ENCODE assay signal across 12 cellular contexts in the genomic region with DNA sequence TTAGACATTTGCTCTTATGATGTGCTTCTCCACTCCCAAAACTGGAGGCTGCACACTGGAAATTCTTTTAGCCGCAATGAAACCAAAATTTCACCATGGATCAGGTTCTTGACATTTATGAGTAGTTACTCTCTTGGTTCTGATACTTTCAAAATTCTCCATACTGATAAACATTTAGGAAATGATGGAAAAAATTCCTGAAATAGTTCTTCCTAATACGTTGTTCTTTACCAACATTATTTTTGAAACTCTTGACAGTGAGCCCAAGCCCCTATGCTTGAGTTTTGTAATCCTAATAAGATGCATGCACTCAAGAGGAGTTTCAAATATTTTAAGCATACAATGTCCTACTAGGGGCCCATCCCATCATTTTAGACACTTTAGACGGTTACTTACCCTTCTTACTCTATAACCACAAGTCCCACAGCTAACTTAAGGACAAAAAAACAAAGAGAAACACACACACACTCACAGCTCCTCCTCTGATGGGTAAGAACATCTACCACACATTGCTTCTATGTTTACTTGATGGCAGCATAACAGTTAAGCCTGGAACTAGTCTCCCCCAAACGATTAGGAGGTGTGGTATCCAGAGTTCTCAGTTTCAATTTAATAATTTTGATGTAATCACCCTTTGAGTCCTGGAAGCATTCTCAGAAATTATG. TPM values are rescaled to one million over a fixed set of nuclear protein-coding genes. Genes with fewer than 3 reads are reported as not detected.
A peak's percentile ranks its signal among the peaks of the same experiment; 100 is the strongest.
DNase-seq lines count a peak whose midpoint lies in the region; ATAC-seq and TF ChIP-seq lines count a peak whose summit lies in the region.
"Had no signal": no experiment of that assay in that cellular context is flagged by ENCODE, and none has a peak within 500 bp of the region (broad histone marks: within the 10 kb centered on the region; RNA-seq: fewer than 3 reads in every experiment).

No MANE protein-coding gene starts in this region.

- H3K36me3 ChIP-seq in CD8-positive, alpha-beta T cell (ENCODE audit: insufficient read depth, low read length): peaks cover 5% of the 10 kb centered on the region
- peaks cover 2 to 36% (median 7%) of the 10 kb centered on the region in 4 donors for H3K36me3 ChIP-seq in sigmoid colon

- CTCF ChIA-PET in CD8-positive, alpha-beta T cell (lab: Charles Lee): interaction anchor here (0.6 to 3.1 kb wide), 5 partner anchors 12 to 125 kb away, joined by 3 to 16 read pairs (median 3); no protein-coding TSS in a partner anchor

- POLR2A ChIA-PET in CD8-positive, alpha-beta T cell (lab: Charles Lee): interaction anchor here (0.6 kb wide), 1 partner anchor 17 kb away, joined by 3 read pairs; no protein-coding TSS in a partner anchor

- TF ChIP-seq POLR2A in sigmoid colon (IDR thresholded peaks at IDR 0.05): no peak

- no peak for DNase-seq in CD8-positive, alpha-beta T cell
- DNase-seq in NCI-H226: peak; percentile 24
- DNase-seq in fibroblast of the aortic adventitia (ENCODE audit: low read depth): peak; percentile 65
- DNase-seq in sigmoid colon: no peak
- DNase-seq in DMS153 (lab: John Stamatoyannopoulos, UW): no peak
- no peak for DNase-seq in OCI-M2 (lab: John Stamatoyannopoulos, UW; ENCODE audit: unreplicated experiment)
- no peak for DNase-seq in glomerular visceral epithelial cell (ENCODE audit: extremely low spot score)
- DNase-seq: activated naive CD4-positive, alpha-beta T cell treated with Interleukin-2 at 50 U/mL for 16 hours; NCI-H187; small intestine; WERI-Rb-1 had no signal

- peaks cover 74% of the 10 kb centered on the region for H3K4me1 Mint-ChIP-seq in CD8-positive, alpha-beta T cell (ENCODE audit: low read depth)

- 45 to 54% methylated on average over 4 of the region's 4 CpGs for WGBS in sigmoid colon, 2 donors

- H3K9me3 ChIP-seq in CD8-positive, alpha-beta T cell (ENCODE audit: low read length): no peaks in the 10 kb centered on the region
- H3K9me3 ChIP-seq in sigmoid colon: no peaks in the 10 kb centered on the region

- no peak overlapping the region for H3K27ac ChIP-seq in CD8-positive, alpha-beta T cell (ENCODE audit: low read depth, low read length)
- H3K27ac ChIP-seq in sigmoid colon: peak overlapping the region; percentile 95 to 99 (median 97)
- H3K27ac ChIP-seq: WERI-Rb-1 had no signal

- intact Hi-C loops in CD8-positive, alpha-beta T cell (cut with DNase I, micrococcal nuclease): no loop called here
- intact Hi-C loops in sigmoid colon (cut with DNase I): no loop called here

- no peak overlapping the region for H3K4me3 ChIP-seq in CD8-positive, alpha-beta T cell (ENCODE audit: low read depth, low read length)
- H3K4me3 ChIP-seq in fibroblast of the aortic adventitia (ENCODE audit: low read depth, low read length): no peak overlapping the region
- peak overlapping the region in 2 of 4 donors; percentile 82 to 89 for H3K4me3 ChIP-seq in sigmoid colon

- no peak for TF ChIP-seq CTCF in CD8-positive, alpha-beta T cell (IDR thresholded peaks at IDR 0.05)
- no peak for TF ChIP-seq CTCF in fibroblast of the aortic adventitia (IDR thresholded peaks at IDR 0.05; ENCODE audit: insufficient read depth, low read length)
- no peak for TF ChIP-seq CTCF in sigmoid colon (IDR thresholded peaks at IDR 0.05)

- H3K9me3 Mint-ChIP-seq in CD8-positive, alpha-beta T cell: no peaks in the 10 kb centered on the region

- H3K4me3 Mint-ChIP-seq in CD8-positive, alpha-beta T cell: peak overlapping the region; percentile 4

- no peak for ATAC-seq in CD8-positive, alpha-beta T cell
- ATAC-seq in HG02970 (IDR thresholded peaks at IDR 0.05; ENCODE audit: low FRiP score, unreplicated experiment): no peak

- peak overlapping the region; percentile 4 for H3K27ac Mint-ChIP-seq in CD8-positive, alpha-beta T cell

- H3K27me3 Mint-ChIP-seq in CD8-positive, alpha-beta T cell (ENCODE audit: low read depth): no peaks in the 10 kb centered on the region

- no peaks in the 10 kb centered on the region for H3K27me3 ChIP-seq in CD8-positive, alpha-beta T cell (ENCODE audit: insufficient read depth, low read length)
- no peaks in the 10 kb centered on the region for H3K27me3 ChIP-seq in sigmoid colon

- peaks cover 51% of the 10 kb centered on the region for H3K36me3 Mint-ChIP-seq in CD8-positive, alpha-beta T cell

- TF ChIP-seq EP300 in sigmoid colon (IDR thresholded peaks at IDR 0.05): no peak

- H3K4me1 ChIP-seq in CD8-positive, alpha-beta T cell (ENCODE audit: insufficient read depth, low read length): peaks cover 59% of the 10 kb centered on the region
- H3K4me1 ChIP-seq in sigmoid colon: peaks cover 0 to 75% (median 62%) of the 10 kb centered on the region in 4 donors

RNA-seq across cellular contexts. Expression of gene VEZF1, which starts 3.7 kb away (rescaled TPM):
- total RNA-seq in CD8-positive, alpha-beta T cell: 10 to 100 TPM; 45.2 to 46.6 TPM
- total RNA-seq in fibroblast of the aortic adventitia (ENCODE audit: low replicate concordance) (16.4 and 76.2 TPM in 2 replicates), sigmoid colon (100 to 1,000 TPM in 3 of 4 donors, 10 to 100 TPM in 1; 99.8 to 120 (median 105) TPM)
- 10 to 100 TPM; 17.8 to 24.8 (median 21.0) TPM for polyA plus RNA-seq in sigmoid colon

RNA-seq across cellular contexts. Expression of gene SRSF1, which starts 22.7 kb away (rescaled TPM):
- 10 to 100 TPM; 79.2 to 94.1 TPM for total RNA-seq in CD8-positive, alpha-beta T cell
- total RNA-seq in fibroblast of the aortic adventitia (ENCODE audit: low replicate concordance) (330 and 375 TPM in 2 replicates), sigmoid colon (100 to 1,000 TPM; 138 to 214 (median 151) TPM)
- 100 to 1,000 TPM in 1 of 3 donors, 10 to 100 TPM in 2; 90.6 to 125 (median 93.7) TPM for polyA plus RNA-seq in sigmoid colon

RNA-seq across cellular contexts. Expression of gene CUEDC1, which starts 29.1 kb away (rescaled TPM):
- under 1 TPM in 1 of 2 experiments, not detected in 1; 0.22 TPM for total RNA-seq in CD8-positive, alpha-beta T cell
- 17.1 and 25.7 TPM in 2 replicates for total RNA-seq in fibroblast of the aortic adventitia (ENCODE audit: low replicate concordance)
- total RNA-seq in sigmoid colon: 10 to 100 TPM; 29.5 to 64.0 (median 33.7) TPM
- polyA plus RNA-seq in sigmoid colon: 10 to 100 TPM in 2 of 3 donors, 1 to 10 TPM in 1; 3.0 to 20.0 (median 11.4) TPM

Comparison
In these comparisons a context has a peak if more than half of its experiments do, and no peak if none do; other contexts are left out.
1. DNase-seq: peak in NCI-H226 (single experiment) and fibroblast of the aortic adventitia (single experiment); none in CD8-positive, alpha-beta T cell (0 of 7), sigmoid colon (single experiment), DMS153 (single experiment), OCI-M2 (single experiment) and glomerular visceral epithelial cell (single experiment).
2. RNA of gene CUEDC1, which starts 29.1 kb away (total RNA-seq): 29.5 to 64.0 TPM in sigmoid colon and 17.1 to 25.7 TPM in fibroblast of the aortic adventitia; 0.22 TPM in CD8-positive, alpha-beta T cell; every median in the first group is over 10 times any median in the second.